24 cellular contexts compared by ENCODE assay signal in genomic region chr16:25184771-25185170, GRCh38. TPM values are rescaled to one million over a fixed set of nuclear protein-coding genes. Genes with fewer than 3 reads are reported as not detected.
DNase-seq lines count a peak whose midpoint lies in the region; ATAC-seq and TF ChIP-seq lines count a peak whose summit lies in the region.
"Had no signal": no experiment of that assay in that cellular context is flagged by ENCODE, and none has a peak within 500 bp of the region (broad histone marks: within the 10 kb centered on the region; RNA-seq: fewer than 3 reads in every experiment).

No MANE protein-coding gene starts in this region.

- no peak for TF ChIP-seq CTCF in epithelial cell of esophagus (IDR thresholded peaks at IDR 0.05; ENCODE audit: insufficient read depth, low read depth, low read length, missing control alignments)
- no peak for TF ChIP-seq CTCF in GM10248 (IDR thresholded peaks at IDR 0.05; ENCODE audit: control extremely low read depth, extremely low read depth, low read depth, missing control alignments)

- intact Hi-C loops in activated CD4-positive, alpha-beta T cell treated with anti-CD3 and anti-CD28 coated beads for 36 hours (cut with DNase I, micrococcal nuclease): no loop called here

- CTCF ChIA-PET in GM10248 (lab: Yijun Ruan, JAX): interaction anchor here (0.8 to 1.1 kb wide), 3 partner anchors 10 to 50 kb away, joined by 3 read pairs; no protein-coding TSS in a partner anchor
- CTCF ChIA-PET in activated CD4-positive, alpha-beta T cell treated with anti-CD3 and anti-CD28 coated beads for 36 hours (lab: Charles Lee): interaction anchor here (0.6 kb wide), 1 partner anchor 54 kb away, joined by 3 read pairs; no protein-coding TSS in a partner anchor

- POLR2A ChIA-PET in GM10248 (lab: Yijun Ruan, JAX): no interaction called here
- POLR2A ChIA-PET in activated CD4-positive, alpha-beta T cell treated with anti-CD3 and anti-CD28 coated beads for 36 hours (lab: Charles Lee): interaction anchor here (0.6 kb wide), 1 partner anchor 41 kb away, joined by 6 read pairs; no protein-coding TSS in a partner anchor

- peak; percentile 6 for DNase-seq in EH (ENCODE audit: low read depth)
- peak; percentile 30 for DNase-seq in ELR (ENCODE audit: low read depth)
- DNase-seq in RPMI7951 (ENCODE audit: low read depth): peak; percentile 6
- DNase-seq in epithelial cell of esophagus (ENCODE audit: low read depth): peak; percentile 11
- DNase-seq in amniotic stem cell (lab: John Stamatoyannopoulos, UW): no peak
- DNase-seq in GM10248 (ENCODE audit: extremely low spot score): no peak
- DNase-seq in HuH-7 (ENCODE audit: low spot score): no peak
- DNase-seq in activated CD4-positive, alpha-beta T cell treated with anti-CD3 and anti-CD28 coated beads for 36 hours: no peak
- DNase-seq: 8988T; ACHN; AML-193; BE2C; CD4-positive, alpha-beta T cell; CD8-positive, alpha-beta memory T cell; DMS 273 treated with DMSO at 0.1 percent for 48 hours; DMS79; GF-D8; H9; HFFc6 had no signal

- H3K4me3 ChIP-seq in epithelial cell of esophagus (ENCODE audit: low read length): no peak overlapping the region
- H3K4me3 ChIP-seq: A549; BLaER1 treated with 17β-estradiol and CSF1 and Interleukin-3, amounts not matched to agents 10 nM and 100 nM; GM23338 had no signal

- H3K4me1 Mint-ChIP-seq in activated CD4-positive, alpha-beta T cell treated with anti-CD3 and anti-CD28 coated beads for 36 hours: peaks cover 9% of the 10 kb centered on the region
- H3K4me1 Mint-ChIP-seq: CD14-positive monocyte, GM23338 had no signal

- no peak overlapping the region for H3K27ac Mint-ChIP-seq in activated CD4-positive, alpha-beta T cell treated with anti-CD3 and anti-CD28 coated beads for 36 hours
- H3K27ac Mint-ChIP-seq: CD14-positive monocyte; CD4-positive, alpha-beta T cell; GM23338; H9; HFFc6 had no signal

- no peak for ATAC-seq in activated CD4-positive, alpha-beta T cell treated with anti-CD3 and anti-CD28 coated beads for 36 hours
- ATAC-seq: A549, GM23338 had no signal

- H3K27me3 Mint-ChIP-seq in activated CD4-positive, alpha-beta T cell treated with anti-CD3 and anti-CD28 coated beads for 36 hours: no peaks in the 10 kb centered on the region
- H3K27me3 Mint-ChIP-seq: CD4-positive, alpha-beta T cell; CD8-positive, alpha-beta memory T cell had no signal

- H3K36me3 Mint-ChIP-seq in activated CD4-positive, alpha-beta T cell treated with anti-CD3 and anti-CD28 coated beads for 36 hours (ENCODE audit: low read depth): no peaks in the 10 kb centered on the region
- H3K36me3 Mint-ChIP-seq: CD14-positive monocyte had no signal

- H3K9me3 Mint-ChIP-seq in activated CD4-positive, alpha-beta T cell treated with anti-CD3 and anti-CD28 coated beads for 36 hours (ENCODE audit: low read depth): no peaks in the 10 kb centered on the region
- H3K9me3 Mint-ChIP-seq: CD14-positive monocyte; CD4-positive, alpha-beta T cell; GM23338; H9; HFFc6 had no signal

- no peak overlapping the region for H3K4me3 Mint-ChIP-seq in activated CD4-positive, alpha-beta T cell treated with anti-CD3 and anti-CD28 coated beads for 36 hours
- H3K4me3 Mint-ChIP-seq: CD14-positive monocyte; CD4-positive, alpha-beta T cell; CD8-positive, alpha-beta memory T cell; GM23338; H9; HFFc6 had no signal

RNA-seq across cellular contexts. Expression of gene AQP8, which starts 32.0 kb away (rescaled TPM):
- total RNA-seq in RPMI7951 (2014; rRNA removed; shearing (Covaris generic)): not detected in 2 replicates
- total RNA-seq in activated CD4-positive, alpha-beta T cell treated with anti-CD3 and anti-CD28 coated beads for 36 hours: not detected
- total RNA-seq: Daoy, GM23338, H9, HFFc6 had no signal

Comparison
In these comparisons a context has a peak if more than half of its experiments do, and no peak if none do; other contexts are left out.
1. DNase-seq: peak in EH (single experiment), ELR (single experiment), RPMI7951 (single experiment) and epithelial cell of esophagus (single experiment); none in amniotic stem cell (single experiment), GM10248 (single experiment), HuH-7 (single experiment) and activated CD4-positive, alpha-beta T cell treated with anti-CD3 and anti-CD28 coated beads for 36 hours (single experiment).